ENCODE assay signal across 1 cellular context in genomic region chr3:14959358-14959943, GRCh38.
TF ChIP-seq lines count a peak whose summit lies in the region.

No MANE protein-coding gene starts in this region.

TF ChIP-seq in GM23338, 12 proteins besides CTCF, POLR2A, EP300 and RAD21 (continued from another document):
- TF ChIP-seq ZNF462 (CRISPR knock-in tag; IDR thresholded peaks at IDR 0.05): no peak
- TF ChIP-seq NANOG (IDR thresholded peaks at IDR 0.05; ENCODE audit: borderline replicate concordance): no peak
- no peak for TF ChIP-seq ZNF114 (CRISPR knock-in tag; IDR thresholded peaks at IDR 0.05)
- no peak for TF ChIP-seq EZH2phosphoT487 (IDR thresholded peaks at IDR 0.05; ENCODE audit: unreplicated experiment)
- no peak for TF ChIP-seq REST (IDR thresholded peaks at IDR 0.05; ENCODE audit: unreplicated experiment)
- no peak for TF ChIP-seq ZNF331 (CRISPR knock-in tag; IDR thresholded peaks at IDR 0.05; ENCODE audit: low read depth)
- TF ChIP-seq JUNB (IDR thresholded peaks at IDR 0.05; ENCODE audit: unreplicated experiment): no peak
- TF ChIP-seq CREB1 (CRISPR knock-in tag; IDR thresholded peaks at IDR 0.05; ENCODE audit: low read depth): no peak
